In genomic region chr12:88471641-88472040, GRCh38 we compare ENCODE assay signal across 13 cellular contexts.
DNase-seq lines count a peak whose midpoint lies in the region; ATAC-seq, FAIRE-seq and TF ChIP-seq lines count a peak whose summit lies in the region.
"Had no signal": no experiment of that assay in that cellular context is flagged by ENCODE, and none has a peak within 500 bp of the region (broad histone marks: within the 10 kb centered on the region; RNA-seq: fewer than 3 reads in every experiment).

No MANE protein-coding gene starts in this region.

- H3K4me1 Mint-ChIP-seq in mesothelial cell of epicardium = peaks cover 6% of the 10 kb centered on the region
- H3K4me1 Mint-ChIP-seq: CD4-positive, alpha-beta memory T cell had no signal

- CTCF ChIA-PET in H1 (lab: Charles Lee; ENCODE audit: partially characterized antibody) = no interaction called here

- H3K36me3 ChIP-seq in MG63 = no peaks in the 10 kb centered on the region; the same call in 1 of the 2 replicates
- H3K36me3 ChIP-seq in H1 (ENCODE audit: control insufficient read depth in 2 of 4, insufficient read depth in 4 of 4, low read length in 3 of 4) = peaks cover 0 to 2% (median 0%) of the 10 kb centered on the region in 4 experiments; a peak in 2 of 8 replicates
- H3K36me3 ChIP-seq: suprapubic skin had no signal

- no peak overlapping the region for H4K8ac ChIP-seq in H1 (ENCODE audit: extremely low read depth, insufficient read depth, low read length)

- WGBS in H1 (ENCODE audit: extremely low coverage in 1 of 2, insufficient coverage in 1 of 2, insufficient read length in 1 of 2, insufficient replicate concordance in 2 of 2, low coverage in 1 of 2, low lambda C conversion rate in 2 of 2, missing lambda C conversion rate in 1 of 2), 2 experiments = 40% methylated on average over 1 of the region's 1 CpG; no CpG with 5 or more reads in 1 of the 2 experiments

- POLR2A ChIA-PET in H1 (lab: Charles Lee; ENCODE audit: partially characterized antibody) = no interaction called here

- no peak overlapping the region for H2BK5ac ChIP-seq in H1 (ENCODE audit: low read depth, low read length)

- no peaks in the 10 kb centered on the region for H3K23me2 ChIP-seq in H1 (ENCODE audit: low read depth, low read length)

- no peak overlapping the region for H3K23ac ChIP-seq in H1 (ENCODE audit: insufficient read length)

- H4K20me1 ChIP-seq in H1 (replicated peaks in 1 of 2; ENCODE audit: control insufficient read depth in 1 of 2, insufficient read depth in 2 of 2, low read length in 2 of 2) = no peaks in the 10 kb centered on the region

- no peak overlapping the region for H3K18ac ChIP-seq in H1 (ENCODE audit: extremely low read depth, low read length)

- H3K14ac ChIP-seq in H1 (ENCODE audit: insufficient read length) = no peak overlapping the region

- no peak overlapping the region for H3K27ac ChIP-seq in H1 (ENCODE audit: low read depth, low read length)
- H3K27ac ChIP-seq: suprapubic skin had no signal

- TF ChIP-seq RAD21 in H1 (IDR thresholded peaks at IDR 0.05 in 1 of 2, conservative IDR thresholded peaks at IDR 0.05 in 1 of 2; ENCODE audit: low read depth in 2 of 2, low read length in 2 of 2) = no peak

- peaks cover 17% of the 10 kb centered on the region for H3K9me3 Mint-ChIP-seq in mesothelial cell of epicardium

- no peak overlapping the region for H2AFZ ChIP-seq in H1 (ENCODE audit: low read length)

- H2BK15ac ChIP-seq in H1 (ENCODE audit: low read length) = no peak overlapping the region

- no peak overlapping the region for H3K4ac ChIP-seq in H1 (replicated peaks; ENCODE audit: insufficient read length, low read depth, low read length)

- no peak for TF ChIP-seq EP300 in H1 (IDR thresholded peaks at IDR 0.05; ENCODE audit: borderline replicate concordance in 1 of 2, low read depth in 2 of 2, low read length in 2 of 2)

- no peak for ATAC-seq in GM21825 (IDR thresholded peaks at IDR 0.05; ENCODE audit: unreplicated experiment)
- ATAC-seq in GM19397 (IDR thresholded peaks at IDR 0.05; ENCODE audit: unreplicated experiment) = no peak

- H2BK120ac ChIP-seq in H1 (replicated peaks; ENCODE audit: low read depth, low read length) = no peak overlapping the region

- peak overlapping the region; percentile 10 for H3K27ac Mint-ChIP-seq in mesothelial cell of epicardium
- H3K27ac Mint-ChIP-seq: CD4-positive, alpha-beta memory T cell had no signal

- H3K4me2 ChIP-seq in H1 (ENCODE audit: insufficient read depth in 1 of 2, low read depth in 2 of 2, low read length in 2 of 2) = no peak overlapping the region; a peak in 1 of 4 replicates

- H3K9me3 ChIP-seq in MG63 (peaks cover 5% of the 10 kb centered on the region; the same call in 1 of the 2 replicates), H1 (ENCODE audit: insufficient read depth in 2 of 2, low read depth in 1 of 2, low read length in 1 of 2) (peaks cover 10 to 14% of the 10 kb centered on the region in 2 experiments)
- H3K9me3 ChIP-seq: suprapubic skin had no signal

- peaks cover 11% of the 10 kb centered on the region for H3K36me3 Mint-ChIP-seq in mesothelial cell of epicardium
- H3K36me3 Mint-ChIP-seq: CD4-positive, alpha-beta memory T cell had no signal

- no peak overlapping the region for H2BK12ac ChIP-seq in H1 (ENCODE audit: low read depth, low read length)

- H3K27me3 ChIP-seq in MG63 (no peaks in the 10 kb centered on the region), H1 (replicated peaks in 1 of 4; ENCODE audit: control insufficient read depth in 3 of 4, extremely low read depth in 1 of 4, insufficient read depth in 3 of 4, low read length in 3 of 4) (no peaks in the 10 kb centered on the region)
- H3K27me3 ChIP-seq: suprapubic skin had no signal

- no peak overlapping the region for H2BK20ac ChIP-seq in H1 (ENCODE audit: low read length)

- peak; percentile 24 for FAIRE-seq in H1 (lab: Jason Lieb, UNC)

- H3K4me3 ChIP-seq in MG63 (no peak overlapping the region), H1 (ENCODE audit: extremely low read depth in 1 of 4, insufficient read depth in 2 of 4, low read depth in 3 of 4, low read length in 4 of 4) (no peak overlapping the region)
- H3K4me3 ChIP-seq: suprapubic skin had no signal

- peaks cover 0 to 6% (median 4%) of the 10 kb centered on the region in 4 experiments; a peak in 4 of 7 replicates for H3K4me1 ChIP-seq in H1 (replicated peaks in 1 of 4; ENCODE audit: control insufficient read depth in 3 of 4, insufficient read depth in 4 of 4, low read length in 3 of 4)

- H4K91ac ChIP-seq in H1 (replicated peaks; ENCODE audit: insufficient read length, low read length) = no peak overlapping the region

- DNase-seq in Ammon's horn (ENCODE audit: low spot score) = peak; percentile 23
- DNase-seq in MG63 = peak; percentile 88
- no peak for DNase-seq in H1 (ENCODE audit: low read depth in 1 of 2, low spot score in 2 of 2)
- no peak for DNase-seq in mesothelial cell of epicardium (ENCODE audit: low spot score in 2 of 2, unreplicated experiment in 2 of 2)
- DNase-seq in ecto neural progenitor cell (ENCODE audit: low spot score) = no peak
- DNase-seq in DMS79 treated with DMSO at 0.1 percent for 48 hours (lab: John Stamatoyannopoulos, UW) = no peak
- DNase-seq: activated naive CD4-positive, alpha-beta T cell; CD4-positive, alpha-beta memory T cell; RPMI8226; stimulated activated CD4-positive, alpha-beta T cell treated with anti-CD3 and anti-CD28 coated beads, Interleukin-2, amount 100 ng/mL, for 24 hours had no signal

- no peaks in the 10 kb centered on the region for H3K27me3 Mint-ChIP-seq in mesothelial cell of epicardium (ENCODE audit: low read depth)
- H3K27me3 Mint-ChIP-seq: CD4-positive, alpha-beta memory T cell had no signal

- no peaks in the 10 kb centered on the region for H3K79me1 ChIP-seq in H1 (ENCODE audit: low read depth, low read length)

- H3K9ac ChIP-seq in H1 (replicated peaks in 1 of 4; ENCODE audit: extremely low read depth in 1 of 4, low read depth in 3 of 4, low read length in 3 of 4) = no peak overlapping the region

- no peak overlapping the region for H2AK5ac ChIP-seq in H1 (ENCODE audit: low read depth, low read length)

- H3K4me3 Mint-ChIP-seq in mesothelial cell of epicardium = no peak overlapping the region
- H3K4me3 Mint-ChIP-seq: CD4-positive, alpha-beta memory T cell had no signal

- no peak for TF ChIP-seq CTCF in H1 (IDR thresholded peaks at IDR 0.05; ENCODE audit: control extremely low read depth in 1 of 3, insufficient read depth in 1 of 3, low read depth in 1 of 3, low read length in 3 of 3)
- no peak for TF ChIP-seq CTCF in mesothelial cell of epicardium (IDR thresholded peaks at IDR 0.05; ENCODE audit: unreplicated experiment)

- no peak overlapping the region for H4K5ac ChIP-seq in H1 (ENCODE audit: insufficient read length, low read depth, low read length)

- no peak overlapping the region for H3K56ac ChIP-seq in H1 (replicated peaks; ENCODE audit: insufficient read length, low read depth, low read length)

- no peaks in the 10 kb centered on the region for H3K79me2 ChIP-seq in H1 (ENCODE audit: control insufficient read depth in 1 of 2, insufficient read depth in 2 of 2, low read length in 2 of 2)

- no peak for TF ChIP-seq POLR2A in H1 (IDR thresholded peaks at IDR 0.05; ENCODE audit: control extremely low read depth in 1 of 2, low read depth in 2 of 2, low read length in 2 of 2)

TF ChIP-seq in H1, 55 proteins besides CTCF, POLR2A, EP300 and RAD21:
- TF ChIP-seq TCF12 (IDR thresholded peaks at IDR 0.05; ENCODE audit: low read depth, low read length) (no peak), KDM4A (IDR thresholded peaks at IDR 0.05; ENCODE audit: low read depth, low read length, severe bottlenecking) (no peak), YY1 (IDR thresholded peaks at IDR 0.05; ENCODE audit: low read depth, low read length) (no peak), CTBP2 (IDR thresholded peaks at IDR 0.05; ENCODE audit: borderline replicate concordance, insufficient read depth, insufficient read length, low read length) (no peak), BACH1 (IDR thresholded peaks at IDR 0.05; ENCODE audit: low read length) (no peak)

Comparison
In these comparisons a context has a peak if more than half of its experiments do, and no peak if none do; other contexts are left out.
1. DNase-seq: peak in Ammon's horn (single experiment) and MG63 (single experiment); none in H1 (0 of 2), mesothelial cell of epicardium (0 of 2), ecto neural progenitor cell (single experiment) and DMS79 treated with DMSO at 0.1 percent for 48 hours (single experiment).